Comparison of ENCODE assay signal across 8 cellular contexts in the genomic region with DNA sequence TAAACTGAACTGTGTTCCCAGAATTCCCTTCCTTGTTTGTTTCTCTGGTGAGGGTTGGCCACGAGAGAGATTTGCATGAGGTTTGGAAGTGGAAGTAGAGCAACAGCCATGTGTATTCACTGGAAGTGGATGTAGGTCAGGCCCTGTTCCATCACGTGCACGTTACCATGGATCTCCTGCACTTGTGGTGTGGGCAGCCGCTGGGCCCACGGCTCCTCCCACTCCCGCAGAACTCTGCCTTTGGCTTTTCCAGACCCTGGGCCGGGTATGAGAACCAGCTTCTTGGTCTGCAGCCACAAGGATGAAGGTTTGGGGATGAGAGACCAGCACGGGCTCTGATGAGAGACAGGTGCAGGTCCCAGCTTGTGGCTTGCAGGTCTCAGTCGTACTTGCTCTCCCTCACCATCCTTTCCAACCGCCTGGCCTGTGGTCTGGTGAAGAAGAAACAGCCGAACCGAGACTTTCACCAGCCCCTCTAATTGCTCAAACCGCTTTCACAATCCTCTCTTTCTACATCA.
DNase-seq lines count a peak whose midpoint lies in the region; ATAC-seq lines count a peak whose summit lies in the region.
"Had no signal": no experiment of that assay in that cellular context is flagged by ENCODE, and none has a peak within 500 bp of the region (broad histone marks: within the 10 kb centered on the region; RNA-seq: fewer than 3 reads in every experiment).

No MANE protein-coding gene starts in this region.

- ATAC-seq in left lobe of liver (peak; percentile 78), HG03439 (IDR thresholded peaks at IDR 0.05; ENCODE audit: unreplicated experiment) (no peak), GM21723 (IDR thresholded peaks at IDR 0.05; ENCODE audit: unreplicated experiment) (no peak), GM21528 (IDR thresholded peaks at IDR 0.05; ENCODE audit: low FRiP score, unreplicated experiment) (no peak)

- DNase-seq in NOMO-1 (lab: John Stamatoyannopoulos, UW; ENCODE audit: unreplicated experiment in 2 of 2) (peak; percentile 57 to 58), left lobe of liver (ENCODE audit: low spot score) (peak; percentile 73), stromal cell of bone marrow (ENCODE audit: low read depth) (peak; percentile 75)
- DNase-seq in activated T-helper 1 cell treated with anti-CD3 and anti-CD28 coated beads, Interleukin-2, amount 50 U/mL, for 16 hours (ENCODE audit: low read depth in 1 of 2, low spot score in 1 of 2) = peak; percentile 18 to 30
- DNase-seq: NCI-H524 treated with DMSO at 0.1 percent for 48 hours had no signal

Comparison
In these comparisons a context has a peak if more than half of its experiments do, and no peak if none do; other contexts are left out.
1. DNase-seq: peak in every context shown above with its lines; median percentile 75 in stromal cell of bone marrow; 73 in left lobe of liver; 58 in NOMO-1; 24 in activated T-helper 1 cell treated with anti-CD3 and anti-CD28 coated beads, Interleukin-2, amount 50 U/mL, for 16 hours.